9 cellular contexts compared by ENCODE assay signal in genomic region chr12:57213763-57214397, GRCh38. TPM values are rescaled to one million over a fixed set of nuclear protein-coding genes. Genes with fewer than 3 reads are reported as not detected.
A peak's percentile ranks its signal among the peaks of the same experiment; 100 is the strongest.
DNase-seq lines count a peak whose midpoint lies in the region; ATAC-seq and TF ChIP-seq lines count a peak whose summit lies in the region.
"Had no signal": no experiment of that assay in that cellular context is flagged by ENCODE, and none has a peak within 500 bp of the region (broad histone marks: within the 10 kb centered on the region; RNA-seq: fewer than 3 reads in every experiment).

No MANE protein-coding gene starts in this region.

- H3K27me3 ChIP-seq in Loucy (ENCODE audit: insufficient read depth, low read length, poor library complexity, severe bottlenecking) (no peaks in the 10 kb centered on the region), trophoblast cell (ENCODE audit: insufficient read depth, low read length) (peaks cover 37% of the 10 kb centered on the region)

- ATAC-seq in GM19328 (IDR thresholded peaks at IDR 0.05; ENCODE audit: unreplicated experiment), result no peak
- no peak for ATAC-seq in activated CD8-positive, alpha-beta T cell treated with anti-CD3 and anti-CD28 coated beads for 36 hours
- ATAC-seq in HG03025 (IDR thresholded peaks at IDR 0.05; ENCODE audit: low FRiP score, unreplicated experiment), result no peak

- no peak overlapping the region for H3K4ac ChIP-seq in trophoblast cell (ENCODE audit: low read depth, low read length)

- H2AFZ ChIP-seq in Loucy (ENCODE audit: low read length) (peak overlapping the region; percentile 78), trophoblast cell (ENCODE audit: insufficient read depth, low read length, poor library complexity) (peak overlapping the region; percentile 18)

- H3K23ac ChIP-seq in trophoblast cell (ENCODE audit: low read length), result no peak overlapping the region

- no peaks in the 10 kb centered on the region for H3K9me2 ChIP-seq in Loucy (replicated peaks; ENCODE audit: low read depth, low read length)

- peaks cover 27% of the 10 kb centered on the region for H3K4me1 Mint-ChIP-seq in T-helper 1 cell treated with Interleukin-12 subunit alpha and Interleukin-12 subunit beta and Interleukin-4 antibody, amounts not matched to agents 30 μg/mL and 1 μg/mL, for 36 hours (ENCODE audit: low read depth)
- H3K4me1 Mint-ChIP-seq in endothelial cell (ENCODE audit: unreplicated experiment), result peaks cover 18% of the 10 kb centered on the region
- peaks cover 27% of the 10 kb centered on the region for H3K4me1 Mint-ChIP-seq in activated CD8-positive, alpha-beta T cell treated with anti-CD3 and anti-CD28 coated beads for 36 hours (ENCODE audit: low read depth)

- H3K36me3 ChIP-seq in Loucy (ENCODE audit: insufficient read depth, low read length), result no peaks in the 10 kb centered on the region
- peaks cover 38 to 42% of the 10 kb centered on the region in 2 experiments for H3K36me3 ChIP-seq in trophoblast cell (ENCODE audit: control insufficient read depth in 1 of 2, insufficient read depth in 2 of 2, low read length in 2 of 2)

- H3K27ac ChIP-seq in trophoblast cell (ENCODE audit: low read depth, low read length), result peak overlapping the region; percentile 33
- H3K27ac ChIP-seq: brain microvascular endothelial cell had no signal

- H3K79me1 ChIP-seq in trophoblast cell (ENCODE audit: low read length), result no peaks in the 10 kb centered on the region

- POLR2A ChIA-PET in activated CD8-positive, alpha-beta T cell treated with anti-CD3 and anti-CD28 coated beads for 36 hours (lab: Charles Lee), result interaction anchor here (0.7 to 8.2 kb wide), 7 partner anchors 9 to 278 kb away, joined by 3 to 99 read pairs (median 4); partner anchors contain the start of gene SHMT2

- no peaks in the 10 kb centered on the region for H4K20me1 ChIP-seq in Loucy (ENCODE audit: insufficient read depth, low read length, poor library complexity, severe bottlenecking)

- TF ChIP-seq CTCF in Loucy (conservative IDR thresholded peaks at IDR 0.05; ENCODE audit: low read length) (no peak), endothelial cell (IDR thresholded peaks at IDR 0.05; ENCODE audit: unreplicated experiment) (no peak)
- TF ChIP-seq CTCF in activated CD8-positive, alpha-beta T cell treated with anti-CD3 and anti-CD28 coated beads for 36 hours (IDR thresholded peaks at IDR 0.05), result no peak

- no peaks in the 10 kb centered on the region for H3K9me3 Mint-ChIP-seq in T-helper 1 cell treated with Interleukin-12 subunit alpha and Interleukin-12 subunit beta and Interleukin-4 antibody, amounts not matched to agents 30 μg/mL and 1 μg/mL, for 36 hours
- no peaks in the 10 kb centered on the region for H3K9me3 Mint-ChIP-seq in endothelial cell (ENCODE audit: unreplicated experiment)
- no peaks in the 10 kb centered on the region for H3K9me3 Mint-ChIP-seq in activated CD8-positive, alpha-beta T cell treated with anti-CD3 and anti-CD28 coated beads for 36 hours

- H4K12ac ChIP-seq in trophoblast cell (ENCODE audit: low read depth, low read length), result no peak overlapping the region

- H3K9ac ChIP-seq in Loucy (ENCODE audit: low read depth, low read length, poor library complexity, severe bottlenecking) (peak overlapping the region; percentile 56), trophoblast cell (ENCODE audit: low read length) (no peak overlapping the region)

- no peak overlapping the region for H2BK12ac ChIP-seq in trophoblast cell (ENCODE audit: low read length)

- intact Hi-C loops in activated CD8-positive, alpha-beta T cell treated with anti-CD3 and anti-CD28 coated beads for 36 hours (cut with micrococcal nuclease), result loop anchor here (1.0 to 2.0 kb wide), 2 partner anchors 25 to 29 kb away; no protein-coding TSS in a partner anchor

- H3K36me3 Mint-ChIP-seq in T-helper 1 cell treated with Interleukin-12 subunit alpha and Interleukin-12 subunit beta and Interleukin-4 antibody, amounts not matched to agents 30 μg/mL and 1 μg/mL, for 36 hours (ENCODE audit: low read depth), result no peaks in the 10 kb centered on the region
- H3K36me3 Mint-ChIP-seq in endothelial cell (ENCODE audit: low read depth, unreplicated experiment), result peaks cover 12% of the 10 kb centered on the region
- no peaks in the 10 kb centered on the region for H3K36me3 Mint-ChIP-seq in activated CD8-positive, alpha-beta T cell treated with anti-CD3 and anti-CD28 coated beads for 36 hours (ENCODE audit: low read depth)

- H3K4me1 ChIP-seq in Loucy (ENCODE audit: insufficient read depth, low read length, poor library complexity, severe bottlenecking) (peaks cover 9% of the 10 kb centered on the region), trophoblast cell (ENCODE audit: control insufficient read depth in 1 of 2, insufficient read depth in 2 of 2, low read length in 2 of 2) (peaks cover 17 to 35% of the 10 kb centered on the region in 2 experiments)

- CTCF ChIA-PET in activated CD8-positive, alpha-beta T cell treated with anti-CD3 and anti-CD28 coated beads for 36 hours (lab: Charles Lee), result interaction anchor here (0.8 to 8.8 kb wide), 45 partner anchors 8 to 263 kb away, joined by 3 to 397 read pairs (median 4); partner anchors contain the start of genes GLI1, LRP1, SHMT2 and STAC3

- H3K27me3 Mint-ChIP-seq in T-helper 1 cell treated with Interleukin-12 subunit alpha and Interleukin-12 subunit beta and Interleukin-4 antibody, amounts not matched to agents 30 μg/mL and 1 μg/mL, for 36 hours (ENCODE audit: low read depth), result peaks cover 48% of the 10 kb centered on the region
- H3K27me3 Mint-ChIP-seq in endothelial cell (ENCODE audit: unreplicated experiment), result peaks cover 35% of the 10 kb centered on the region
- H3K27me3 Mint-ChIP-seq in activated CD8-positive, alpha-beta T cell treated with anti-CD3 and anti-CD28 coated beads for 36 hours, result peaks cover 45% of the 10 kb centered on the region

- H3K4me3 ChIP-seq in Loucy (ENCODE audit: low read length, poor library complexity, severe bottlenecking) (peak overlapping the region; percentile 47), trophoblast cell (ENCODE audit: low read depth, low read length) (no peak overlapping the region)

- H3K27ac Mint-ChIP-seq in T-helper 1 cell treated with Interleukin-12 subunit alpha and Interleukin-12 subunit beta and Interleukin-4 antibody, amounts not matched to agents 30 μg/mL and 1 μg/mL, for 36 hours, result peak overlapping the region; percentile 5
- no peak overlapping the region for H3K27ac Mint-ChIP-seq in endothelial cell (ENCODE audit: unreplicated experiment)
- H3K27ac Mint-ChIP-seq in activated CD8-positive, alpha-beta T cell treated with anti-CD3 and anti-CD28 coated beads for 36 hours, result no peak overlapping the region

- H3K4me2 ChIP-seq in Loucy (ENCODE audit: low read depth, low read length, poor library complexity, severe bottlenecking) (peak overlapping the region; percentile 64), trophoblast cell (ENCODE audit: low read length) (peak overlapping the region; percentile 67)

- H3K14ac ChIP-seq in trophoblast cell (ENCODE audit: low read length), result no peak overlapping the region

- no peak overlapping the region for H4K91ac ChIP-seq in trophoblast cell (ENCODE audit: low read depth, low read length)

- no peak overlapping the region for H3K4me3 Mint-ChIP-seq in T-helper 1 cell treated with Interleukin-12 subunit alpha and Interleukin-12 subunit beta and Interleukin-4 antibody, amounts not matched to agents 30 μg/mL and 1 μg/mL, for 36 hours
- H3K4me3 Mint-ChIP-seq in endothelial cell (ENCODE audit: unreplicated experiment), result peak overlapping the region; percentile 62
- H3K4me3 Mint-ChIP-seq in activated CD8-positive, alpha-beta T cell treated with anti-CD3 and anti-CD28 coated beads for 36 hours, result no peak overlapping the region

- H2BK5ac ChIP-seq in trophoblast cell (ENCODE audit: low read depth, low read length, poor library complexity), result no peak overlapping the region

- no peak overlapping the region for H2AK5ac ChIP-seq in trophoblast cell (ENCODE audit: low read length)

- no peak overlapping the region for H3K18ac ChIP-seq in trophoblast cell (ENCODE audit: low read length)

- no peaks in the 10 kb centered on the region for H3K79me2 ChIP-seq in Loucy (ENCODE audit: insufficient read depth, low read length)
- no peaks in the 10 kb centered on the region for H3K79me2 ChIP-seq in trophoblast cell (ENCODE audit: control insufficient read depth, insufficient read depth, low read length, poor library complexity)

- H4K8ac ChIP-seq in trophoblast cell (ENCODE audit: low read depth, low read length), result no peak overlapping the region

- WGBS in trophoblast cell (ENCODE audit: extremely low coverage, insufficient coverage, insufficient read length), result no CpG with 5 or more reads among the region's 4 CpGs

- DNase-seq in T-helper 1 cell, result no peak
- no peak for DNase-seq in endothelial cell (ENCODE audit: low spot score)
- peak; percentile 73 to 88 for DNase-seq in trophoblast cell
- no peak for DNase-seq in activated CD8-positive, alpha-beta T cell treated with anti-CD3 and anti-CD28 coated beads for 36 hours

- no peak overlapping the region for H2BK120ac ChIP-seq in trophoblast cell (ENCODE audit: insufficient read depth, low read length, poor library complexity)

- H3F3A ChIP-seq in Loucy (ENCODE audit: low read depth), result no peaks in the 10 kb centered on the region

- H3K9me3 ChIP-seq in Loucy (ENCODE audit: insufficient read depth, low read depth, low read length) (no peaks in the 10 kb centered on the region), trophoblast cell (ENCODE audit: insufficient read depth, low read depth, low read length) (peaks cover 10% of the 10 kb centered on the region)

RNA-seq across cellular contexts. Expression of gene NXPH4, which starts 2.7 kb away (rescaled TPM):
- total RNA-seq in endothelial cell (ENCODE audit: unreplicated experiment), result not detected
- 0.85 and 0.86 TPM in 2 replicates for polyA plus RNA-seq in trophoblast cell (2013)
- total RNA-seq in activated CD8-positive, alpha-beta T cell treated with anti-CD3 and anti-CD28 coated beads for 36 hours, result under 1 TPM; 0.41 to 0.45 TPM

RNA-seq across cellular contexts. Expression of gene SHMT2, which starts 15.6 kb away (rescaled TPM):
- total RNA-seq in endothelial cell (ENCODE audit: unreplicated experiment), result 63.3 TPM
- polyA plus RNA-seq in trophoblast cell (2013), result 118 and 120 TPM in 2 replicates
- 100 to 1,000 TPM; 480 to 529 TPM for total RNA-seq in activated CD8-positive, alpha-beta T cell treated with anti-CD3 and anti-CD28 coated beads for 36 hours

RNA-seq across cellular contexts. Expression of gene STAC3, which starts 37.1 kb away (rescaled TPM):
- total RNA-seq in endothelial cell (ENCODE audit: unreplicated experiment), result 3.3 TPM
- polyA plus RNA-seq in trophoblast cell (2013), result 0.71 and 0.78 TPM in 2 replicates
- 1 to 10 TPM; 1.7 to 2.1 TPM for total RNA-seq in activated CD8-positive, alpha-beta T cell treated with anti-CD3 and anti-CD28 coated beads for 36 hours

Comparison
In these comparisons a context has a peak if more than half of its experiments do, and no peak if none do; other contexts are left out.
1. DNase-seq: peak in trophoblast cell (2 of 2); none in T-helper 1 cell (0 of 5), endothelial cell (single experiment) and activated CD8-positive, alpha-beta T cell treated with anti-CD3 and anti-CD28 coated beads for 36 hours (single experiment).